23 cellular contexts compared by ENCODE assay signal in genomic region chr2:130966149-130967019, GRCh38.
DNase-seq lines count a peak whose midpoint lies in the region; ATAC-seq, FAIRE-seq and TF ChIP-seq lines count a peak whose summit lies in the region.
"Had no signal": no experiment of that assay in that cellular context is flagged by ENCODE, and none has a peak within 500 bp of the region (broad histone marks: within the 10 kb centered on the region; RNA-seq: fewer than 3 reads in every experiment).

No MANE protein-coding gene starts in this region.

- H3K9me3 Mint-ChIP-seq in brain = peaks cover 0 to 4% (median 1%) of the 10 kb centered on the region in 5 experiments
- H3K9me3 Mint-ChIP-seq: activated T-cell treated with anti-CD3 and anti-CD28 coated beads, Interleukin-2, amount 50 U/mL, for 4 hours had no signal

- POLR2A ChIA-PET in HepG2 (lab: Yijun Ruan, JAX) = no interaction called here

- peaks cover 67% of the 10 kb centered on the region for H3K27me3 Mint-ChIP-seq in brain

- no peaks in the 10 kb centered on the region for H3K36me3 Mint-ChIP-seq in brain

- H2AFZ ChIP-seq in HepG2 (ENCODE audit: low read length) = no peak overlapping the region

- peaks cover 36% of the 10 kb centered on the region for H3K4me1 ChIP-seq in HUES48 (ENCODE audit: control insufficient read depth, insufficient read depth, low read length)
- H3K4me1 ChIP-seq in HepG2 (ENCODE audit: insufficient read depth, low read length) = no peaks in the 10 kb centered on the region

- no peaks in the 10 kb centered on the region for H3K79me2 ChIP-seq in HepG2 (ENCODE audit: insufficient read depth, low read length)

- TF ChIP-seq CTCF in brain (conservative IDR thresholded peaks at IDR 0.05) (no peak), HepG2 (CRISPR knock-in tag; IDR thresholded peaks at IDR 0.05) (no peak)

- TF ChIP-seq EP300 in HepG2 (IDR thresholded peaks at IDR 0.05; ENCODE audit: low read depth in 2 of 2, low read length in 2 of 2) (no peak), HepG2 (CRISPR knock-in tag; IDR thresholded peaks at IDR 0.05; ENCODE audit: borderline replicate concordance) (no peak)

- ATAC-seq in HepG2 (peak; percentile 34), HG02678 (IDR thresholded peaks at IDR 0.05; ENCODE audit: unreplicated experiment) (no peak)
- ATAC-seq: activated T-cell treated with anti-CD3 and anti-CD28 coated beads, Interleukin-2, amount 50 U/mL, for 4 hours; body of pancreas; heart left ventricle; mucosa of descending colon had no signal

- 0 out of 2 replicates have a peak overlapping the region, but pooled peaks have one; percentile 0 for H3K4me2 ChIP-seq in HepG2 (ENCODE audit: low read depth, low read length)

- no peak for TF ChIP-seq POLR2A in HepG2 (IDR thresholded peaks at IDR 0.05; ENCODE audit: insufficient read depth in 1 of 2, low read depth in 2 of 2, low read length in 2 of 2)

- CTCF ChIA-PET in HepG2 (lab: Yijun Ruan, JAX; ENCODE audit: low intra/inter-chr PET ratio, low total read pairs) = no interaction called here

- H3K4me3 Mint-ChIP-seq in brain = peak overlapping the region in 4 of 5 experiments; percentile 38 to 93 (median 64)
- H3K4me3 Mint-ChIP-seq: activated T-cell treated with anti-CD3 and anti-CD28 coated beads, Interleukin-2, amount 50 U/mL, for 4 hours had no signal

- no TSS peak for BruUV-seq in HepG2 (replicated peaks; lab: Mats Ljungman, UMichigan)

- H3K27ac Mint-ChIP-seq in brain = peak overlapping the region in 3 of 5 experiments; percentile 50 to 86 (median 84)

- peak overlapping the region; percentile 73 for H3K27ac ChIP-seq in HUES48 (ENCODE audit: low read depth, low read length)
- no peak overlapping the region for H3K27ac ChIP-seq in HepG2 (ENCODE audit: extremely low read length, insufficient read depth, low read length)
- H3K27ac ChIP-seq: body of pancreas, heart left ventricle, HL-60, WERI-Rb-1 had no signal

- H3K4me3 ChIP-seq in HUES48 (ENCODE audit: low read depth, low read length) (0 out of 2 replicates have a peak overlapping the region, but pooled peaks have one; percentile 0), HepG2 (replicated peaks in 1 of 3; ENCODE audit: insufficient read depth in 1 of 3, low read depth in 2 of 3, low read length in 3 of 3) (no peak overlapping the region)
- H3K4me3 ChIP-seq: body of pancreas, heart left ventricle, lung, mucosa of descending colon had no signal

- no peak for DNase-seq in HepG2 (ENCODE audit: low spot score)
- DNase-seq in retina = peak; percentile 72
- no peak for DNase-seq in inferior parietal cortex (ENCODE audit: extremely low spot score)
- DNase-seq in foreskin melanocyte = no peak
- DNase-seq: activated CD4-positive, alpha-beta T cell treated with anti-CD3 and anti-CD28 coated beads, Interleukin-2, amount 50 U/mL, for 1 hour; activated naive CD4-positive, alpha-beta T cell treated with Interleukin-2 at 50 U/mL for 16 hours; activated T-cell treated with anti-CD3 and anti-CD28 coated beads, Interleukin-2, amount 50 U/mL, for 4 hours; body of pancreas; cerebellar nuclear complex; effector CD8-positive, alpha-beta T cell; heart left ventricle; mucosa of descending colon; NCI-H1694 treated with DMSO at 0.1 percent for 48 hours; NCI-H510A treated with DMSO at 0.1 percent for 48 hours; Right ventricle myocardium superior; stimulated activated naive CD4-positive, alpha-beta T cell treated with Interleukin-2 at 50 U/mL for 16 hours; WERI-Rb-1 had no signal

- H3K9ac ChIP-seq in HUES48 (ENCODE audit: low read depth, low read length) = no peak overlapping the region
- H3K9ac ChIP-seq in HepG2 (ENCODE audit: insufficient read depth, low read depth, low read length) = no peak overlapping the region

- WGBS in HepG2 (ENCODE audit: low lambda C conversion rate) = 18% methylated on average over 16 of the region's 19 CpGs

- H3K9me3 ChIP-seq in HUES48 (ENCODE audit: control insufficient read depth, insufficient read depth, low read length) (no peaks in the 10 kb centered on the region), HepG2 (ENCODE audit: low read length) (no peaks in the 10 kb centered on the region)
- H3K9me3 ChIP-seq: body of pancreas, heart left ventricle, mucosa of descending colon had no signal

- H3K36me3 ChIP-seq in HUES48 (ENCODE audit: control insufficient read depth, insufficient read depth, low read length) (no peaks in the 10 kb centered on the region), HepG2 (replicated peaks in 1 of 2; ENCODE audit: control insufficient read depth in 1 of 2, insufficient read depth in 2 of 2, low read length in 2 of 2) (no peaks in the 10 kb centered on the region)
- H3K36me3 ChIP-seq: heart left ventricle, WERI-Rb-1 had no signal

- FAIRE-seq in HepG2 (lab: Jason Lieb, UNC) = peak; percentile 8
- FAIRE-seq: GM18507 had no signal

- no peak for TF ChIP-seq RAD21 in HepG2 (CRISPR knock-in tag; IDR thresholded peaks at IDR 0.05)

- in situ Hi-C loops in HepG2 (cut with HindIII; ENCODE audit: extremely low pct_ligation_motif_present, low pct_unique_long_range_greater_than_20kb) = no loop called here

- peaks cover 52% of the 10 kb centered on the region for H3K27me3 ChIP-seq in HUES48 (ENCODE audit: control insufficient read depth, insufficient read depth, low read length)
- peaks cover 17 to 51% of the 10 kb centered on the region in 2 experiments for H3K27me3 ChIP-seq in HepG2 (ENCODE audit: control insufficient read depth in 1 of 2, insufficient read depth in 2 of 2, low read length in 2 of 2)
- H3K27me3 ChIP-seq: body of pancreas had no signal

- no peaks in the 10 kb centered on the region for H4K20me1 ChIP-seq in HepG2 (ENCODE audit: insufficient read depth, low read length)

- intact Hi-C loops in HepG2 (cut with micrococcal nuclease; ENCODE audit: unreplicated experiment) = no loop called here

- H3K4me1 Mint-ChIP-seq in brain = peaks cover 33% of the 10 kb centered on the region

TF ChIP-seq in HepG2, 621 proteins besides CTCF, POLR2A, EP300 and RAD21 (continues in another document):
- TF ChIP-seq, protein P1, sequence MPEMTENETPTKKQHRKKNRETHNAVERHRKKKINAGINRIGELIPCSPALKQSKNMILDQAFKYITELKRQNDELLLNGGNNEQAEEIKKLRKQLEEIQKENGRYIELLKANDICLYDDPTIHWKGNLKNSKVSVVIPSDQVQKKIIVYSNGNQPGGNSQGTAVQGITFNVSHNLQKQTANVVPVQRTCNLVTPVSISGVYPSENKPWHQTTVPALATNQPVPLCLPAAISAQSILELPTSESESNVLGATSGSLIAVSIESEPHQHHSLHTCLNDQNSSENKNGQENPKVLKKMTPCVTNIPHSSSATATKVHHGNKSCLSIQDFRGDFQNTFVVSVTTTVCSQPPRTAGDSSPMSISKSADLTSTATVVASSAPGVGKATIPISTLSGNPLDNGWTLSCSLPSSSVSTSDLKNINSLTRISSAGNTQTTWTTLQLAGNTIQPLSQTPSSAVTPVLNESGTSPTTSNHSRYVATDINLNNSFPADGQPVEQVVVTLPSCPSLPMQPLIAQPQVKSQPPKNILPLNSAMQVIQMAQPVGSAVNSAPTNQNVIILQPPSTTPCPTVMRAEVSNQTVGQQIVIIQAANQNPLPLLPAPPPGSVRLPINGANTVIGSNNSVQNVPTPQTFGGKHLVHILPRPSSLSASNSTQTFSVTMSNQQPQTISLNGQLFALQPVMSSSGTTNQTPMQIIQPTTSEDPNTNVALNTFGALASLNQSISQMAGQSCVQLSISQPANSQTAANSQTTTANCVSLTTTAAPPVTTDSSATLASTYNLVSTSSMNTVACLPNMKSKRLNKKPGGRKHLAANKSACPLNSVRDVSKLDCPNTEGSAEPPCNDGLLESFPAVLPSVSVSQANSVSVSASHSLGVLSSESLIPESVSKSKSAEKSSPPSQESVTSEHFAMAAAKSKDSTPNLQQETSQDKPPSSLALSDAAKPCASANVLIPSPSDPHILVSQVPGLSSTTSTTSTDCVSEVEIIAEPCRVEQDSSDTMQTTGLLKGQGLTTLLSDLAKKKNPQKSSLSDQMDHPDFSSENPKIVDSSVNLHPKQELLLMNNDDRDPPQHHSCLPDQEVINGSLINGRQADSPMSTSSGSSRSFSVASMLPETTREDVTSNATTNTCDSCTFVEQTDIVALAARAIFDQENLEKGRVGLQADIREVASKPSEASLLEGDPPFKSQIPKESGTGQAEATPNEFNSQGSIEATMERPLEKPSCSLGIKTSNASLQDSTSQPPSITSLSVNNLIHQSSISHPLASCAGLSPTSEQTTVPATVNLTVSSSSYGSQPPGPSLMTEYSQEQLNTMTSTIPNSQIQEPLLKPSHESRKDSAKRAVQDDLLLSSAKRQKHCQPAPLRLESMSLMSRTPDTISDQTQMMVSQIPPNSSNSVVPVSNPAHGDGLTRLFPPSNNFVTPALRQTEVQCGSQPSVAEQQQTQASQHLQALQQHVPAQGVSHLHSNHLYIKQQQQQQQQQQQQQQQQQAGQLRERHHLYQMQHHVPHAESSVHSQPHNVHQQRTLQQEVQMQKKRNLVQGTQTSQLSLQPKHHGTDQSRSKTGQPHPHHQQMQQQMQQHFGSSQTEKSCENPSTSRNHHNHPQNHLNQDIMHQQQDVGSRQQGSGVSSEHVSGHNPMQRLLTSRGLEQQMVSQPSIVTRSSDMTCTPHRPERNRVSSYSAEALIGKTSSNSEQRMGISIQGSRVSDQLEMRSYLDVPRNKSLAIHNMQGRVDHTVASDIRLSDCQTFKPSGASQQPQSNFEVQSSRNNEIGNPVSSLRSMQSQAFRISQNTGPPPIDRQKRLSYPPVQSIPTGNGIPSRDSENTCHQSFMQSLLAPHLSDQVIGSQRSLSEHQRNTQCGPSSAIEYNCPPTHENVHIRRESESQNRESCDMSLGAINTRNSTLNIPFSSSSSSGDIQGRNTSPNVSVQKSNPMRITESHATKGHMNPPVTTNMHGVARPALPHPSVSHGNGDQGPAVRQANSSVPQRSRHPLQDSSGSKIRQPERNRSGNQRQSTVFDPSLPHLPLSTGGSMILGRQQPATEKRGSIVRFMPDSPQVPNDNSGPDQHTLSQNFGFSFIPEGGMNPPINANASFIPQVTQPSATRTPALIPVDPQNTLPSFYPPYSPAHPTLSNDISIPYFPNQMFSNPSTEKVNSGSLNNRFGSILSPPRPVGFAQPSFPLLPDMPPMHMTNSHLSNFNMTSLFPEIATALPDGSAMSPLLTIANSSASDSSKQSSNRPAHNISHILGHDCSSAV (CRISPR knock-in tag; IDR thresholded peaks at IDR 0.05; ENCODE audit: borderline replicate concordance) = no peak
- TF ChIP-seq ZNF556 (CRISPR knock-in tag; IDR thresholded peaks at IDR 0.05; ENCODE audit: borderline replicate concordance) = no peak
- TF ChIP-seq SOX13 (IDR thresholded peaks at IDR 0.05) = no peak
- TF ChIP-seq SOX13 (CRISPR knock-in tag; conservative IDR thresholded peaks at IDR 0.05 in 1 of 2, IDR thresholded peaks at IDR 0.05 in 1 of 2) = peak in 1 of 2 experiments; percentile 58; a peak in 2 of 4 replicates
- no peak for TF ChIP-seq ZSCAN20 (CRISPR knock-in tag; IDR thresholded peaks at IDR 0.05; ENCODE audit: borderline replicate concordance)
